Comparison of ENCODE assay signal across 17 cellular contexts in the genomic region with DNA sequence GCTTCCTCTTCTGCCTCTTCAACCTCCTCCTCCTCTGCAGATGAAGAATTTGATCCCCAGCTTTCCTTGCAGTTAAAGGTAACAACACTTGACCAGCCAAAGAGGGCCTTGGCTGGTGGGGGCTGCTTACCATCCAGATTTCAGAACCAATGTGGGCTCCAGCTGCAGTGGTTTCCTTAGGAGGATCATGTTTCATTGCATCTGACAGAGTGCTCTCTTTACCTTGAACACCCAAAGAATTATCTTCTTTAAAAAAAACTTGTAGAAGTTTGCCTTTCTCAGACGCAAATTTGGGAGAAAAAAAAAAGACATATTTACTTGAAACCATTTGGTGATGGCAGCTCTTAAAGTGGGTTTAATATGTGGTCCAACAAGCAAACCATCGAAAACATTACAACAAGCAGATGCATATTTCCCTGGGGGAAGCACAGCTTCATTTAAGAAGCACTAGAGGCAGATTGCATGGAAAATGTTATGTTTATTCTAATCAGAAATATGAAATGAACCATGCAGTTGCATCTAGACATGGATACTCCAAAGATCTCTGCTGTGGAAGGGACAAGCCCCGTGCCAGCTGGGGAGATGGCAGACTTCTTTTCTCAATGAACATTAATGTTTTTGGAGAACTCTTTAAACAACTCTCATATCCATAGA. TPM values are rescaled to one million over a fixed set of nuclear protein-coding genes. Genes with fewer than 3 reads are reported as not detected.
DNase-seq lines count a peak whose midpoint lies in the region; ATAC-seq, FAIRE-seq and TF ChIP-seq lines count a peak whose summit lies in the region.
"Had no signal": no experiment of that assay in that cellular context is flagged by ENCODE, and none has a peak within 500 bp of the region (broad histone marks: within the 10 kb centered on the region; RNA-seq: fewer than 3 reads in every experiment).

No MANE protein-coding gene starts in this region.

- H3K4me1 Mint-ChIP-seq in activated CD4-positive, alpha-beta memory T cell treated with anti-CD3 and anti-CD28 coated beads for 36 hours (ENCODE audit: low read depth) = peaks cover 14% of the 10 kb centered on the region

- no peaks in the 10 kb centered on the region for H3K27me3 ChIP-seq in smooth muscle cell (ENCODE audit: low read depth)
- H3K27me3 ChIP-seq: brain microvascular endothelial cell, vagina had no signal

- H2AFZ ChIP-seq in smooth muscle cell (ENCODE audit: low read depth) = no peak overlapping the region

- no peak for TF ChIP-seq CTCF in smooth muscle cell (IDR thresholded peaks at IDR 0.05; ENCODE audit: borderline replicate concordance, insufficient read depth, poor library complexity, severe bottlenecking)

- DNase-seq in NCI-H2081 (lab: John Stamatoyannopoulos, UW) (peak; percentile 52 to 88), NCI-H2081 treated with DMSO at 0.1 percent for 48 hours (lab: John Stamatoyannopoulos, UW) (no peak), NCI-H1694 treated with DMSO at 0.1 percent for 48 hours (lab: John Stamatoyannopoulos, UW) (peak; percentile 81), smooth muscle cell (lab: John Stamatoyannopoulos, UW; ENCODE audit: unreplicated experiment) (no peak), GM12892 (ENCODE audit: insufficient read length) (no peak), mesenteric fat pad (ENCODE audit: low spot score) (no peak)
- no peak for DNase-seq in activated CD4-positive, alpha-beta memory T cell treated with anti-CD3 and anti-CD28 coated beads for 36 hours
- DNase-seq: activated CD4-positive, alpha-beta T cell treated with anti-CD3 and anti-CD28 coated beads, Interleukin-2, amount 10 ng/mL, durations not matched to agents 7 days and 5 days; activated effector memory CD4-positive, alpha-beta T cell treated with Interleukin-2 at 50 U/mL for 16 hours; brain microvascular endothelial cell; hypothalamus; OCI-M1; stimulated activated CD8-positive, alpha-beta memory T cell treated with anti-CD3 and anti-CD28 coated beads, Interleukin-4, amount 100 ng/mL, for 48 hours had no signal

- H3K9ac ChIP-seq in smooth muscle cell (ENCODE audit: low read depth) = no peak overlapping the region

- no peak overlapping the region for H3K4me3 ChIP-seq in smooth muscle cell
- H3K4me3 ChIP-seq: A549, vagina had no signal

- peaks cover 10% of the 10 kb centered on the region for H3K36me3 Mint-ChIP-seq in activated CD4-positive, alpha-beta memory T cell treated with anti-CD3 and anti-CD28 coated beads for 36 hours

- peaks cover 15% of the 10 kb centered on the region for H3K79me2 ChIP-seq in smooth muscle cell (ENCODE audit: low read depth)

- CTCF ChIA-PET in activated CD4-positive, alpha-beta memory T cell treated with anti-CD3 and anti-CD28 coated beads for 36 hours (lab: Charles Lee) = interaction anchor here (0.7 to 1.6 kb wide), 4 partner anchors 11 to 569 kb away, joined by 3 to 6 read pairs (median 4); no protein-coding TSS in a partner anchor

- 68% methylated on average over 3 of the region's 3 CpGs for WGBS in smooth muscle cell (ENCODE audit: low lambda C conversion rate)

- no peak for FAIRE-seq in GM12892 (lab: Jason Lieb, UNC)
- FAIRE-seq: A549, GM12891 had no signal

- no peak overlapping the region for H3K4me3 Mint-ChIP-seq in activated CD4-positive, alpha-beta memory T cell treated with anti-CD3 and anti-CD28 coated beads for 36 hours
- H3K4me3 Mint-ChIP-seq: activated CD4-positive, alpha-beta T cell treated with anti-CD3 and anti-CD28 coated beads, Interleukin-2, amount 10 ng/mL, durations not matched to agents 7 days and 5 days had no signal

- H3K27me3 Mint-ChIP-seq in activated CD4-positive, alpha-beta memory T cell treated with anti-CD3 and anti-CD28 coated beads for 36 hours = no peaks in the 10 kb centered on the region
- H3K27me3 Mint-ChIP-seq: activated CD4-positive, alpha-beta T cell treated with anti-CD3 and anti-CD28 coated beads, Interleukin-2, amount 10 ng/mL, durations not matched to agents 7 days and 5 days had no signal

- H3K4me2 ChIP-seq in smooth muscle cell = peak overlapping the region; percentile 76
- H3K4me2 ChIP-seq: A549 had no signal

- peak; percentile 52 for ATAC-seq in SK-N-SH treated with all-trans-retinoic acid at 6 μM for 48 hours
- ATAC-seq: A549 had no signal

- peaks cover 17% of the 10 kb centered on the region for H3F3A ChIP-seq in smooth muscle cell (ENCODE audit: low read depth)

- no peaks in the 10 kb centered on the region for H4K20me1 ChIP-seq in smooth muscle cell (ENCODE audit: low read depth)

- peaks cover 14% of the 10 kb centered on the region for H3K9me3 ChIP-seq in smooth muscle cell (replicated peaks; ENCODE audit: low read depth)
- H3K9me3 ChIP-seq: vagina had no signal

- peaks cover 25% of the 10 kb centered on the region for H3K36me3 ChIP-seq in smooth muscle cell (ENCODE audit: low read depth)
- H3K36me3 ChIP-seq: vagina had no signal

- H3K27ac ChIP-seq in smooth muscle cell (ENCODE audit: low read depth) = peak overlapping the region; percentile 63
- H3K27ac ChIP-seq: A549, brain microvascular endothelial cell, vagina had no signal

- intact Hi-C loops in activated CD4-positive, alpha-beta memory T cell treated with anti-CD3 and anti-CD28 coated beads for 36 hours (cut with micrococcal nuclease) = no loop called here

- no peak overlapping the region for H3K27ac Mint-ChIP-seq in activated CD4-positive, alpha-beta memory T cell treated with anti-CD3 and anti-CD28 coated beads for 36 hours
- H3K27ac Mint-ChIP-seq: activated CD4-positive, alpha-beta T cell treated with anti-CD3 and anti-CD28 coated beads, Interleukin-2, amount 10 ng/mL, durations not matched to agents 7 days and 5 days had no signal

- H3K4me1 ChIP-seq in smooth muscle cell (ENCODE audit: low read depth) = peaks cover 8% of the 10 kb centered on the region
- H3K4me1 ChIP-seq: A549 had no signal

- H3K9me3 Mint-ChIP-seq in activated CD4-positive, alpha-beta memory T cell treated with anti-CD3 and anti-CD28 coated beads for 36 hours = peaks cover 19% of the 10 kb centered on the region

- POLR2A ChIA-PET in activated CD4-positive, alpha-beta memory T cell treated with anti-CD3 and anti-CD28 coated beads for 36 hours (lab: Charles Lee) = no interaction called here

- TF ChIP-seq POLR2A in GM12892 (IDR thresholded peaks at IDR 0.05; ENCODE audit: low read depth, low read length) = no peak

TF ChIP-seq in SK-N-SH treated with all-trans-retinoic acid at 6 μM for 48 hours, 23 proteins besides CTCF, POLR2A, EP300 and RAD21 (continues in another document):
- TF ChIP-seq ZFP30 (CRISPR knock-in tag; IDR thresholded peaks at IDR 0.05) (no peak), SNAI2 (CRISPR knock-in tag; IDR thresholded peaks at IDR 0.05) (no peak), BACH2 (CRISPR knock-in tag; IDR thresholded peaks at IDR 0.05; ENCODE audit: borderline replicate concordance) (no peak), TCF4 (CRISPR knock-in tag; IDR thresholded peaks at IDR 0.05; ENCODE audit: borderline replicate concordance) (no peak), RARB (CRISPR knock-in tag; IDR thresholded peaks at IDR 0.05) (no peak), ISL1 (CRISPR knock-in tag; IDR thresholded peaks at IDR 0.05) (no peak)
- TF ChIP-seq, protein P1, sequence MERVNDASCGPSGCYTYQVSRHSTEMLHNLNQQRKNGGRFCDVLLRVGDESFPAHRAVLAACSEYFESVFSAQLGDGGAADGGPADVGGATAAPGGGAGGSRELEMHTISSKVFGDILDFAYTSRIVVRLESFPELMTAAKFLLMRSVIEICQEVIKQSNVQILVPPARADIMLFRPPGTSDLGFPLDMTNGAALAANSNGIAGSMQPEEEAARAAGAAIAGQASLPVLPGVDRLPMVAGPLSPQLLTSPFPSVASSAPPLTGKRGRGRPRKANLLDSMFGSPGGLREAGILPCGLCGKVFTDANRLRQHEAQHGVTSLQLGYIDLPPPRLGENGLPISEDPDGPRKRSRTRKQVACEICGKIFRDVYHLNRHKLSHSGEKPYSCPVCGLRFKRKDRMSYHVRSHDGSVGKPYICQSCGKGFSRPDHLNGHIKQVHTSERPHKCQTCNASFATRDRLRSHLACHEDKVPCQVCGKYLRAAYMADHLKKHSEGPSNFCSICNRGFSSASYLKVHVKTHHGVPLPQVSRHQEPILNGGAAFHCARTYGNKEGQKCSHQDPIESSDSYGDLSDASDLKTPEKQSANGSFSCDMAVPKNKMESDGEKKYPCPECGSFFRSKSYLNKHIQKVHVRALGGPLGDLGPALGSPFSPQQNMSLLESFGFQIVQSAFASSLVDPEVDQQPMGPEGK (CRISPR knock-in tag; IDR thresholded peaks at IDR 0.05; ENCODE audit: borderline replicate concordance) = no peak
- TF ChIP-seq, protein P2, sequence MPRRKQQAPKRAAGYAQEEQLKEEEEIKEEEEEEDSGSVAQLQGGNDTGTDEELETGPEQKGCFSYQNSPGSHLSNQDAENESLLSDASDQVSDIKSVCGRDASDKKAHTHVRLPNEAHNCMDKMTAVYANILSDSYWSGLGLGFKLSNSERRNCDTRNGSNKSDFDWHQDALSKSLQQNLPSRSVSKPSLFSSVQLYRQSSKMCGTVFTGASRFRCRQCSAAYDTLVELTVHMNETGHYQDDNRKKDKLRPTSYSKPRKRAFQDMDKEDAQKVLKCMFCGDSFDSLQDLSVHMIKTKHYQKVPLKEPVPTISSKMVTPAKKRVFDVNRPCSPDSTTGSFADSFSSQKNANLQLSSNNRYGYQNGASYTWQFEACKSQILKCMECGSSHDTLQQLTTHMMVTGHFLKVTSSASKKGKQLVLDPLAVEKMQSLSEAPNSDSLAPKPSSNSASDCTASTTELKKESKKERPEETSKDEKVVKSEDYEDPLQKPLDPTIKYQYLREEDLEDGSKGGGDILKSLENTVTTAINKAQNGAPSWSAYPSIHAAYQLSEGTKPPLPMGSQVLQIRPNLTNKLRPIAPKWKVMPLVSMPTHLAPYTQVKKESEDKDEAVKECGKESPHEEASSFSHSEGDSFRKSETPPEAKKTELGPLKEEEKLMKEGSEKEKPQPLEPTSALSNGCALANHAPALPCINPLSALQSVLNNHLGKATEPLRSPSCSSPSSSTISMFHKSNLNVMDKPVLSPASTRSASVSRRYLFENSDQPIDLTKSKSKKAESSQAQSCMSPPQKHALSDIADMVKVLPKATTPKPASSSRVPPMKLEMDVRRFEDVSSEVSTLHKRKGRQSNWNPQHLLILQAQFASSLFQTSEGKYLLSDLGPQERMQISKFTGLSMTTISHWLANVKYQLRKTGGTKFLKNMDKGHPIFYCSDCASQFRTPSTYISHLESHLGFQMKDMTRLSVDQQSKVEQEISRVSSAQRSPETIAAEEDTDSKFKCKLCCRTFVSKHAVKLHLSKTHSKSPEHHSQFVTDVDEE (CRISPR knock-in tag; IDR thresholded peaks at IDR 0.05) = no peak

RNA-seq across cellular contexts. Expression of a gene that starts 57.5 kb away (rescaled TPM):
- total RNA-seq in smooth muscle cell (73.9 and 78.6 TPM in 2 replicates), mesenteric fat pad (223 TPM)
- 85.4 and 99.4 TPM in 2 replicates for polyA plus RNA-seq in smooth muscle cell
- total RNA-seq in activated CD4-positive, alpha-beta memory T cell treated with anti-CD3 and anti-CD28 coated beads for 36 hours = under 1 TPM; 0.33 to 0.41 TPM
- not detected for polyA plus RNA-seq in GM12892 (2012; ENCODE audit: missing spikeins)

Comparison
In these comparisons a context has a peak if more than half of its experiments do, and no peak if none do; other contexts are left out.
1. DNase-seq: peak in NCI-H2081 (2 of 2) and NCI-H1694 treated with DMSO at 0.1 percent for 48 hours (single experiment); none in NCI-H2081 treated with DMSO at 0.1 percent for 48 hours (single experiment), smooth muscle cell (single experiment), activated CD4-positive, alpha-beta memory T cell treated with anti-CD3 and anti-CD28 coated beads for 36 hours (single experiment), GM12892 (single experiment) and mesenteric fat pad (single experiment).
2. RNA of a gene that starts 57.5 kb away (total RNA-seq): 223 TPM in mesenteric fat pad (single experiment) and 73.9 to 78.6 TPM in smooth muscle cell; 0.33 to 0.41 TPM in activated CD4-positive, alpha-beta memory T cell treated with anti-CD3 and anti-CD28 coated beads for 36 hours; every median in the first group is over 10 times any median in the second.